18 cellular contexts compared by ENCODE assay signal in the genomic region with DNA sequence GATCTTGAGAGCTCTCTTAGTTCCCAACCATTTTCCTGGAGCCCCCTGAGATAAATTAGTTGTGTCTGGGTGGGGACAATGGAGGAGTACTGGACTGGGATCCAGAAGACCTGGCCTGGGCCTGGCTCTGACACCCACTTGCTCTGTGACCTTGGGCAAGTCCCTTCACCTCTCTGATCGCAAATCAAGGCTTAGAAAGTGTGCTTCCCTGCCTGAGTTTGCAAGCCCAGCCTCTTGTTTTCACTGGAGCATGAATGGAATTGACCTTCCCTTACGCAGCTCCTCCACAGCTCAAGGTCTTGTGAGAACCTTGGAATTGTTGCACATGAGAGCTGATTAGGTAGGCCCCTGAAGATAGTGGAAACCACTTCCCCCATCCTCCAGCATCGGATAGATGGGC. TPM values are rescaled to one million over a fixed set of nuclear protein-coding genes. Genes with fewer than 3 reads are reported as not detected.
DNase-seq lines count a peak whose midpoint lies in the region; ATAC-seq, FAIRE-seq and TF ChIP-seq lines count a peak whose summit lies in the region.
"Had no signal": no experiment of that assay in that cellular context is flagged by ENCODE, and none has a peak within 500 bp of the region (broad histone marks: within the 10 kb centered on the region; RNA-seq: fewer than 3 reads in every experiment).

No MANE protein-coding gene starts in this region.

- H3K4me3 Mint-ChIP-seq in osteocyte (ENCODE audit: unreplicated experiment), result no peak overlapping the region
- H3K4me3 Mint-ChIP-seq: activated CD8-positive, alpha-beta T cell treated with anti-CD3 and anti-CD28 coated beads, Interleukin-2, amount 10 ng/mL, durations not matched to agents 7 days and 5 days had no signal

- no peaks in the 10 kb centered on the region for H3K36me3 Mint-ChIP-seq in osteocyte (ENCODE audit: unreplicated experiment)
- H3K36me3 Mint-ChIP-seq: CD14-positive monocyte had no signal

- H3K9me3 ChIP-seq in left ventricle myocardium inferior (replicated peaks) (no peaks in the 10 kb centered on the region), gastroesophageal sphincter (no peaks in the 10 kb centered on the region), upper lobe of right lung (no peaks in the 10 kb centered on the region)
- H3K9me3 ChIP-seq: adrenal gland, tibial artery had no signal

- ATAC-seq in gastroesophageal sphincter (no peak), upper lobe of right lung (no peak)
- ATAC-seq: activated CD8-positive, alpha-beta T cell treated with anti-CD3 and anti-CD28 coated beads, Interleukin-2, amount 10 ng/mL, durations not matched to agents 7 days and 5 days had no signal

- no peaks in the 10 kb centered on the region for H3K27me3 Mint-ChIP-seq in osteocyte (ENCODE audit: unreplicated experiment)

- intact Hi-C loops in left ventricle myocardium inferior (cut with micrococcal nuclease) (no loop called here), cardiac septum (cut with DNase I) (no loop called here), upper lobe of right lung (cut with DNase I) (no loop called here)

- H3K4me1 ChIP-seq in left ventricle myocardium inferior, result peaks cover 6% of the 10 kb centered on the region
- H3K4me1 ChIP-seq in gastroesophageal sphincter, result peaks cover 0 to 20% (median 0%) of the 10 kb centered on the region in 3 donors
- H3K4me1 ChIP-seq in upper lobe of right lung, result no peaks in the 10 kb centered on the region
- H3K4me1 ChIP-seq: adrenal gland had no signal

- no peaks in the 10 kb centered on the region for H3K27me3 ChIP-seq in left ventricle myocardium inferior (ENCODE audit: low read depth)
- no peaks in the 10 kb centered on the region for H3K27me3 ChIP-seq in gastroesophageal sphincter
- no peaks in the 10 kb centered on the region for H3K27me3 ChIP-seq in upper lobe of right lung
- H3K27me3 ChIP-seq: tibial artery had no signal

- DNase-seq in left ventricle myocardium inferior, result no peak
- DNase-seq in cardiac septum (ENCODE audit: low spot score), result no peak
- no peak for DNase-seq in osteocyte (ENCODE audit: extremely low spot score, unreplicated experiment)
- no peak for DNase-seq in upper lobe of right lung
- no peak for DNase-seq in GM13977 (ENCODE audit: low spot score)
- DNase-seq in NCI-H2107 treated with DMSO at 0.1 percent for 48 hours (lab: John Stamatoyannopoulos, UW; ENCODE audit: unreplicated experiment), result no peak
- no peak for DNase-seq in GM12891 (ENCODE audit: insufficient read length, low spot score)
- DNase-seq: activated CD8-positive, alpha-beta T cell treated with anti-CD3 and anti-CD28 coated beads, Interleukin-2, amount 10 ng/mL, durations not matched to agents 7 days and 5 days; NCI-H1930; NCI-H524; stimulated activated CD4-positive, alpha-beta T cell treated with anti-CD3 and anti-CD28 coated beads, Interleukin-4, amount 100 ng/mL, for 1 hour; stimulated activated CD8-positive, alpha-beta memory T cell treated with anti-CD3 and anti-CD28 coated beads, Interleukin-4, amount 100 ng/mL, for 48 hours had no signal

- TF ChIP-seq CTCF in left ventricle myocardium inferior (IDR thresholded peaks at IDR 0.05; ENCODE audit: borderline replicate concordance) (no peak), gastroesophageal sphincter (IDR thresholded peaks at IDR 0.05) (no peak), osteocyte (IDR thresholded peaks at IDR 0.05) (no peak), upper lobe of right lung (IDR thresholded peaks at IDR 0.05) (no peak), GM13977 (IDR thresholded peaks at IDR 0.05; ENCODE audit: extremely low read depth, insufficient read depth, missing control alignments) (no peak)

- in situ Hi-C loops in GM13977 (cut with MboI; ENCODE audit: low pct_unique_long_range_greater_than_20kb, low sequenced_read_pairs, unreplicated experiment), result no loop called here

- WGBS in gastroesophageal sphincter (ENCODE audit: low coverage in 1 of 2), 2 donors, result 60% methylated on average over 1 of the region's 3 CpGs; no CpG with 5 or more reads in 1 of the 2 donors

- H3K4me1 Mint-ChIP-seq in osteocyte (ENCODE audit: unreplicated experiment), result peaks cover 19% of the 10 kb centered on the region

- no peak overlapping the region for H3K4me3 ChIP-seq in left ventricle myocardium inferior
- no peak overlapping the region for H3K4me3 ChIP-seq in gastroesophageal sphincter
- no peak overlapping the region for H3K4me3 ChIP-seq in upper lobe of right lung
- H3K4me3 ChIP-seq: adrenal gland had no signal

- H3K9me3 Mint-ChIP-seq in osteocyte (ENCODE audit: unreplicated experiment), result no peaks in the 10 kb centered on the region
- H3K9me3 Mint-ChIP-seq: activated T-helper 2 cell treated with anti-CD3 and anti-CD28 coated beads, Interferon-gamma antibody, Interleukin-2, Interleukin-4, amounts not matched to agents 10 μg/mL and 5 μg/mL and 100 μg/mL, durations not matched to agents 14 hours and 24 hours and 36 hours had no signal

- no peak for TF ChIP-seq EP300 in gastroesophageal sphincter (IDR thresholded peaks at IDR 0.05)

- no peak for TF ChIP-seq POLR2A in gastroesophageal sphincter (IDR thresholded peaks at IDR 0.05)
- TF ChIP-seq POLR2A in GM12891 (IDR thresholded peaks at IDR 0.05; ENCODE audit: low read depth, low read length), result no peak

- H3K27ac ChIP-seq in left ventricle myocardium inferior (replicated peaks), result peak overlapping the region; percentile 73
- peak overlapping the region in 3 of 4 donors; percentile 33 to 68 (median 59) for H3K27ac ChIP-seq in gastroesophageal sphincter
- peak overlapping the region; percentile 77 for H3K27ac ChIP-seq in upper lobe of right lung

- H3K36me3 ChIP-seq in left ventricle myocardium inferior (no peaks in the 10 kb centered on the region), gastroesophageal sphincter (no peaks in the 10 kb centered on the region), upper lobe of right lung (no peaks in the 10 kb centered on the region)
- H3K36me3 ChIP-seq: adrenal gland, tibial artery had no signal

- FAIRE-seq in GM12891 (lab: Jason Lieb, UNC), result no peak
- FAIRE-seq: colon had no signal

- peak overlapping the region; percentile 90 for H3K27ac Mint-ChIP-seq in osteocyte (ENCODE audit: unreplicated experiment)
- H3K27ac Mint-ChIP-seq: activated CD8-positive, alpha-beta T cell treated with anti-CD3 and anti-CD28 coated beads, Interleukin-2, amount 10 ng/mL, durations not matched to agents 7 days and 5 days; activated T-helper 2 cell treated with anti-CD3 and anti-CD28 coated beads, Interferon-gamma antibody, Interleukin-2, Interleukin-4, amounts not matched to agents 10 μg/mL and 5 μg/mL and 100 μg/mL, durations not matched to agents 14 hours and 24 hours and 36 hours; CD14-positive monocyte had no signal

TF ChIP-seq in GM12891, 5 proteins besides CTCF, POLR2A, EP300 and RAD21:
- no peak for TF ChIP-seq SPI1 (IDR thresholded peaks at IDR 0.05; ENCODE audit: low read depth, low read length)
- TF ChIP-seq POLR2AphosphoS5 (IDR thresholded peaks at IDR 0.05; ENCODE audit: low read depth, low read length), result no peak
- no peak for TF ChIP-seq TAF1 (IDR thresholded peaks at IDR 0.05; ENCODE audit: low read depth, low read length)
- TF ChIP-seq POU2F2 (IDR thresholded peaks at IDR 0.05; ENCODE audit: low read depth, low read length), result no peak
- TF ChIP-seq PAX5 (IDR thresholded peaks at IDR 0.05; ENCODE audit: insufficient read depth, low read length, severe bottlenecking), result no peak

RNA-seq across cellular contexts. Expression of a gene that starts 27.3 kb away (rescaled TPM):
- total RNA-seq in left ventricle myocardium inferior (18.2 TPM), cardiac septum (18.8 TPM), gastroesophageal sphincter (10 to 100 TPM; 23.3 to 27.0 (median 24.8) TPM), osteocyte (27.8 and 29.7 TPM in 2 replicates), upper lobe of right lung (23.6 TPM)
- 8.7 TPM for polyA plus RNA-seq in GM12891 (2012; ENCODE audit: low read depth, missing spikeins)
